ENCODE assay signal across 28 cellular contexts in genomic region chr21:42913461-42913860, GRCh38. TPM values are rescaled to one million over a fixed set of nuclear protein-coding genes. Genes with fewer than 3 reads are reported as not detected.
DNase-seq lines count a peak whose midpoint lies in the region; ATAC-seq and TF ChIP-seq lines count a peak whose summit lies in the region.
"Had no signal": no experiment of that assay in that cellular context is flagged by ENCODE, and none has a peak within 500 bp of the region (broad histone marks: within the 10 kb centered on the region; RNA-seq: fewer than 3 reads in every experiment).

No MANE protein-coding gene starts in this region.

- DNase-seq in CD4-positive, CD25-positive, alpha-beta regulatory T cell = no peak
- DNase-seq in RWPE2 (ENCODE audit: low spot score) (no peak), fibroblast of peridontal ligament (ENCODE audit: extremely low read depth) (peak; percentile 69), neuronal stem cell (ENCODE audit: low spot score) (no peak), DMS 273 treated with DMSO at 0.1 percent for 48 hours (lab: John Stamatoyannopoulos, UW) (no peak)
- DNase-seq in T-helper 2 cell treated with Interferon-gamma antibody and Interleukin-4, amounts not matched to agents 5 μg/mL and 100 μg/mL, for 36 hours (ENCODE audit: low spot score) = no peak
- DNase-seq: activated CD4-positive, alpha-beta T cell treated with anti-CD3 and anti-CD28 coated beads, Interleukin-2, amount 50 U/mL, for 4 hours; activated naive CD4-positive, alpha-beta T cell treated with anti-CD3 and anti-CD28 coated beads for 36 hours; CD8-positive, alpha-beta memory T cell; DMS53; effector memory CD4-positive, alpha-beta T cell; hippocampal formation; KG1; NCI-H1694; NCI-H82; OCI-M1; SIG-M5; stimulated activated CD4-positive, alpha-beta T cell treated with anti-CD3 and anti-CD28 coated beads, Interleukin-2, amount 100 ng/mL, for 24 hours; stimulated activated naive CD4-positive, alpha-beta T cell; T-helper 1 cell had no signal

- H2AFZ ChIP-seq in neuronal stem cell (ENCODE audit: low read length) = no peak overlapping the region

- no peaks in the 10 kb centered on the region for H3K4me1 Mint-ChIP-seq in CD4-positive, CD25-positive, alpha-beta regulatory T cell
- H3K4me1 Mint-ChIP-seq in T-helper 2 cell treated with Interferon-gamma antibody and Interleukin-4, amounts not matched to agents 5 μg/mL and 100 μg/mL, for 36 hours (ENCODE audit: low read depth) = no peaks in the 10 kb centered on the region
- H3K4me1 Mint-ChIP-seq: CD8-positive, alpha-beta memory T cell; nephron had no signal

- no peak overlapping the region for H2BK120ac ChIP-seq in neuronal stem cell (ENCODE audit: low read depth, low read length)

- no peaks in the 10 kb centered on the region for H3K79me1 ChIP-seq in neuronal stem cell (ENCODE audit: low read depth, low read length)

- no peak overlapping the region for H2AK5ac ChIP-seq in neuronal stem cell (ENCODE audit: low read depth, low read length)

- H3K27me3 Mint-ChIP-seq in CD4-positive, CD25-positive, alpha-beta regulatory T cell = no peaks in the 10 kb centered on the region
- no peaks in the 10 kb centered on the region for H3K27me3 Mint-ChIP-seq in T-helper 2 cell treated with Interferon-gamma antibody and Interleukin-4, amounts not matched to agents 5 μg/mL and 100 μg/mL, for 36 hours (ENCODE audit: low read depth)
- H3K27me3 Mint-ChIP-seq: CD8-positive, alpha-beta memory T cell had no signal

- H3K9ac ChIP-seq in neuronal stem cell (ENCODE audit: low read depth, low read length, poor library complexity) = no peak overlapping the region

- H3K4me3 ChIP-seq in CD4-positive, CD25-positive, alpha-beta regulatory T cell (ENCODE audit: low read depth, low read length) = no peak overlapping the region
- no peak overlapping the region for H3K4me3 ChIP-seq in RWPE2 (ENCODE audit: severe bottlenecking)
- H3K4me3 ChIP-seq in neuronal stem cell (ENCODE audit: low read length in 2 of 2) = no peak overlapping the region
- H3K4me3 ChIP-seq: prostate gland, thoracic aorta had no signal

- H4K8ac ChIP-seq in neuronal stem cell (ENCODE audit: low read depth, low read length) = no peak overlapping the region

- H3K9me3 Mint-ChIP-seq in CD4-positive, CD25-positive, alpha-beta regulatory T cell = no peaks in the 10 kb centered on the region
- no peaks in the 10 kb centered on the region for H3K9me3 Mint-ChIP-seq in T-helper 2 cell treated with Interferon-gamma antibody and Interleukin-4, amounts not matched to agents 5 μg/mL and 100 μg/mL, for 36 hours
- H3K9me3 Mint-ChIP-seq: activated naive CD4-positive, alpha-beta T cell treated with anti-CD3 and anti-CD28 coated beads for 36 hours; CD8-positive, alpha-beta memory T cell; nephron had no signal

- ATAC-seq in CD4-positive, CD25-positive, alpha-beta regulatory T cell (ENCODE audit: low read depth in 2 of 2) = no peak
- ATAC-seq in RWPE2 (ENCODE audit: low read depth) = peak; percentile 31; the same call in 1 of the 3 replicates
- no peak for ATAC-seq in HG03135 (IDR thresholded peaks at IDR 0.05; ENCODE audit: unreplicated experiment)
- ATAC-seq in HG03108 (IDR thresholded peaks at IDR 0.05; ENCODE audit: unreplicated experiment) = no peak

- peak overlapping the region; percentile 17 for H3K23ac ChIP-seq in neuronal stem cell (ENCODE audit: low read depth, low read length, poor library complexity)

- peak overlapping the region in 2 of 3 donors; percentile 32 to 54 for H3K27ac Mint-ChIP-seq in CD4-positive, CD25-positive, alpha-beta regulatory T cell
- H3K27ac Mint-ChIP-seq in T-helper 2 cell treated with Interferon-gamma antibody and Interleukin-4, amounts not matched to agents 5 μg/mL and 100 μg/mL, for 36 hours = no peak overlapping the region
- H3K27ac Mint-ChIP-seq: activated naive CD4-positive, alpha-beta T cell treated with anti-CD3 and anti-CD28 coated beads for 36 hours; nephron had no signal

- H4K91ac ChIP-seq in neuronal stem cell (ENCODE audit: low read depth, low read length, poor library complexity) = no peak overlapping the region

- no peak overlapping the region for H3K18ac ChIP-seq in neuronal stem cell (ENCODE audit: low read length)

- no CpG with 5 or more reads among the region's 6 CpGs for WGBS in neuronal stem cell (ENCODE audit: extremely low coverage in 2 of 2, insufficient read length in 2 of 2, insufficient replicate concordance in 1 of 2), 2 donors

- H2BK12ac ChIP-seq in neuronal stem cell (ENCODE audit: low read length) = no peak overlapping the region

- H3K9me3 ChIP-seq in CD4-positive, CD25-positive, alpha-beta regulatory T cell (ENCODE audit: control insufficient read depth in 2 of 2, low read length in 2 of 2) = no peaks in the 10 kb centered on the region
- H3K9me3 ChIP-seq in RWPE2 (ENCODE audit: severe bottlenecking) = no peaks in the 10 kb centered on the region
- H3K9me3 ChIP-seq in neuronal stem cell (replicated peaks in 1 of 2; ENCODE audit: control insufficient read depth in 2 of 2, insufficient read depth in 1 of 2, low read depth in 1 of 2, low read length in 2 of 2) = no peaks in the 10 kb centered on the region
- H3K9me3 ChIP-seq: prostate gland, thoracic aorta had no signal

- no peak overlapping the region for H3K27ac ChIP-seq in CD4-positive, CD25-positive, alpha-beta regulatory T cell (ENCODE audit: insufficient read depth, low read length, poor library complexity, severe bottlenecking)
- H3K27ac ChIP-seq in RWPE2 (ENCODE audit: poor library complexity, severe bottlenecking) (no peak overlapping the region), neuronal stem cell (replicated peaks; ENCODE audit: low read length) (no peak overlapping the region)
- H3K27ac ChIP-seq: prostate gland, thoracic aorta had no signal

- no peak overlapping the region for H3K4me3 Mint-ChIP-seq in CD4-positive, CD25-positive, alpha-beta regulatory T cell
- no peak overlapping the region for H3K4me3 Mint-ChIP-seq in T-helper 2 cell treated with Interferon-gamma antibody and Interleukin-4, amounts not matched to agents 5 μg/mL and 100 μg/mL, for 36 hours
- H3K4me3 Mint-ChIP-seq: activated naive CD4-positive, alpha-beta T cell treated with anti-CD3 and anti-CD28 coated beads for 36 hours; CD8-positive, alpha-beta memory T cell; nephron had no signal

- H3K4ac ChIP-seq in neuronal stem cell (ENCODE audit: low read length) = peak overlapping the region; percentile 37

- no peak overlapping the region for H3K4me2 ChIP-seq in neuronal stem cell (ENCODE audit: insufficient read depth, low read length, poor library complexity, severe bottlenecking)

- peaks cover 17% of the 10 kb centered on the region for H3K36me3 Mint-ChIP-seq in CD4-positive, CD25-positive, alpha-beta regulatory T cell
- H3K36me3 Mint-ChIP-seq in T-helper 2 cell treated with Interferon-gamma antibody and Interleukin-4, amounts not matched to agents 5 μg/mL and 100 μg/mL, for 36 hours (ENCODE audit: low read depth) = peaks cover 17% of the 10 kb centered on the region

- no peak overlapping the region for H2BK15ac ChIP-seq in neuronal stem cell (ENCODE audit: low read length)

- H3K27me3 ChIP-seq in CD4-positive, CD25-positive, alpha-beta regulatory T cell (ENCODE audit: control insufficient read depth, insufficient read depth, low read length) = no peaks in the 10 kb centered on the region
- H3K27me3 ChIP-seq in RWPE2 (ENCODE audit: insufficient read depth, poor library complexity, severe bottlenecking) (no peaks in the 10 kb centered on the region), neuronal stem cell (ENCODE audit: control insufficient read depth in 3 of 3, insufficient read depth in 3 of 3, low read depth in 1 of 3, low read length in 3 of 3) (no peaks in the 10 kb centered on the region)

- H2BK5ac ChIP-seq in neuronal stem cell (ENCODE audit: low read length) = no peak overlapping the region

- no peak overlapping the region for H3K14ac ChIP-seq in neuronal stem cell (ENCODE audit: low read length)

- H3K36me3 ChIP-seq in CD4-positive, CD25-positive, alpha-beta regulatory T cell (ENCODE audit: control insufficient read depth, insufficient read depth, low read length) = peaks cover 16% of the 10 kb centered on the region
- peaks cover 23% of the 10 kb centered on the region for H3K36me3 ChIP-seq in RWPE2 (ENCODE audit: low read depth)
- H3K36me3 ChIP-seq in neuronal stem cell (replicated peaks in 1 of 2; ENCODE audit: control insufficient read depth in 2 of 2, insufficient read depth in 2 of 2, low read length in 2 of 2) = peaks cover 6 to 43% of the 10 kb centered on the region in 2 donors
- H3K36me3 ChIP-seq: prostate gland had no signal

- H3K4me1 ChIP-seq in CD4-positive, CD25-positive, alpha-beta regulatory T cell (ENCODE audit: control insufficient read depth, insufficient read depth, low read length, poor library complexity, severe bottlenecking) = no peaks in the 10 kb centered on the region
- H3K4me1 ChIP-seq in RWPE2 (ENCODE audit: insufficient read depth, poor library complexity, severe bottlenecking) (no peaks in the 10 kb centered on the region), neuronal stem cell (ENCODE audit: control insufficient read depth in 2 of 2, insufficient read depth in 1 of 2, low read depth in 1 of 2, low read length in 2 of 2) (no peaks in the 10 kb centered on the region)
- H3K4me1 ChIP-seq: prostate gland had no signal

- TF ChIP-seq CTCF in RWPE2 (IDR thresholded peaks at IDR 0.05; ENCODE audit: poor library complexity, severe bottlenecking) = no peak

RNA-seq across cellular contexts. Expression of gene ERVH48-1, which starts 12.0 kb away (rescaled TPM):
- not detected for total RNA-seq in CD4-positive, CD25-positive, alpha-beta regulatory T cell
- under 1 TPM in 2 of 4 donors, not detected in 2; 0.07 to 0.23 TPM for polyA plus RNA-seq in CD4-positive, CD25-positive, alpha-beta regulatory T cell
- 0.10 TPM for polyA plus RNA-seq in neuronal stem cell (2013, experiment 1 of 2)
- polyA plus RNA-seq in neuronal stem cell (2013, experiment 2 of 2) = 0.12 TPM
- total RNA-seq: CD8-positive, alpha-beta memory T cell; H4; mesenteric fat pad; skeletal muscle tissue; thoracic aorta had no signal
- polyA plus RNA-seq: CD8-positive, alpha-beta memory T cell had no signal

RNA-seq across cellular contexts. Expression of gene NDUFV3, which starts 20.4 kb away (rescaled TPM):
- total RNA-seq in CD4-positive, CD25-positive, alpha-beta regulatory T cell = 18.2 TPM
- 10 to 100 TPM; 12.2 to 19.7 (median 14.4) TPM for polyA plus RNA-seq in CD4-positive, CD25-positive, alpha-beta regulatory T cell
- 25.5 TPM for polyA plus RNA-seq in neuronal stem cell (2013, experiment 1 of 2)
- polyA plus RNA-seq in neuronal stem cell (2013, experiment 2 of 2) = 25.6 TPM

RNA-seq across cellular contexts. Expression of gene WDR4, which starts 34.1 kb away (rescaled TPM):
- 18.4 TPM for total RNA-seq in CD4-positive, CD25-positive, alpha-beta regulatory T cell
- 1 to 10 TPM; 5.7 to 8.8 (median 7.4) TPM for polyA plus RNA-seq in CD4-positive, CD25-positive, alpha-beta regulatory T cell
- 6.2 TPM for polyA plus RNA-seq in neuronal stem cell (2013, experiment 1 of 2)
- 6.2 TPM for polyA plus RNA-seq in neuronal stem cell (2013, experiment 2 of 2)
